ENCODE assay signal across 1 cellular context in genomic region chr14:68592948-68593347, GRCh38.
TF ChIP-seq lines count a peak whose summit lies in the region.

No MANE protein-coding gene starts in this region.

TF ChIP-seq in H1, 55 proteins besides CTCF, POLR2A, EP300 and RAD21 (continued from another document):
- TF ChIP-seq E2F6 (IDR thresholded peaks at IDR 0.05): no peak
- no peak for TF ChIP-seq KDM4A (IDR thresholded peaks at IDR 0.05; ENCODE audit: low read depth, low read length, severe bottlenecking)
- TF ChIP-seq GABPA (IDR thresholded peaks at IDR 0.05; ENCODE audit: borderline replicate concordance, insufficient read depth, low read length): no peak
- TF ChIP-seq CHD1 (IDR thresholded peaks at IDR 0.05; ENCODE audit: low read depth, low read length): no peak
- no peak for TF ChIP-seq MAX (IDR thresholded peaks at IDR 0.05)
- TF ChIP-seq SIN3A (conservative IDR thresholded peaks at IDR 0.05 in 1 of 2, IDR thresholded peaks at IDR 0.05 in 1 of 2; ENCODE audit: low read depth in 1 of 2, low read length in 2 of 2): no peak
- no peak for TF ChIP-seq PHF8 (conservative IDR thresholded peaks at IDR 0.05; ENCODE audit: low read depth, low read length)
- TF ChIP-seq JUND (IDR thresholded peaks at IDR 0.05; ENCODE audit: low read length): no peak
- no peak for TF ChIP-seq SIRT6 (IDR thresholded peaks at IDR 0.05; ENCODE audit: low read length)
- TF ChIP-seq SRF (IDR thresholded peaks at IDR 0.05; ENCODE audit: low read depth, low read length): no peak
- TF ChIP-seq JUN (IDR thresholded peaks at IDR 0.05; ENCODE audit: low read depth, low read length): no peak
- no peak for TF ChIP-seq NANOG (IDR thresholded peaks at IDR 0.05; ENCODE audit: insufficient read depth, low read depth, low read length, poor library complexity, severe bottlenecking)
- TF ChIP-seq SIX5 (IDR thresholded peaks at IDR 0.05; ENCODE audit: low read depth, low read length): no peak
- no peak for TF ChIP-seq RXRA (IDR thresholded peaks at IDR 0.05; ENCODE audit: insufficient read depth, low read depth, low read length)
- no peak for TF ChIP-seq BACH1 (IDR thresholded peaks at IDR 0.05; ENCODE audit: low read length)
